ENCODE assay signal across 21 cellular contexts in the genomic region with DNA sequence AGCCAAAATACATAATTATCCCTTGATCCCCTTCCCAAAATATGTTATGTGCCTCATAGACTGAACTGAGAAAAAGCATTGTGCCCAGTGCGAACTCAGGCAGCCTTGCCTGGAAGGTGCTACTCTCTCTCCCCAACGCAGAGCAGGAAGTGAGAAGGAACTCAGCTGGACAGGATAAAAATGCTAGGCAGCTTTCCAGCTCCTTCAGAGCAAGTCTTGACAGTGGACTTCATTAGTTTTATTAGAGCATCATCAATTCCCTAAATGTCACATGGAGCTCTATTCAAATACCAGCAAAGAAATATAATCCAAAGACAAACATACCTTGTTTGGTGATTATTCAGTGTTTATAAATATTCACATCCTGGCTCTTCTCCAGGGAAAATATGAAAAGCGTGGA.
DNase-seq lines count a peak whose midpoint lies in the region; ATAC-seq and TF ChIP-seq lines count a peak whose summit lies in the region.
"Had no signal": no experiment of that assay in that cellular context is flagged by ENCODE, and none has a peak within 500 bp of the region (broad histone marks: within the 10 kb centered on the region; RNA-seq: fewer than 3 reads in every experiment).

No MANE protein-coding gene starts in this region.

- no peak for TF ChIP-seq POLR2A in GM18505 (IDR thresholded peaks at IDR 0.05; ENCODE audit: borderline replicate concordance, extremely low read depth, insufficient read depth, insufficient read length)

- H3K27ac ChIP-seq in 22Rv1, result peak overlapping the region; percentile 57
- H3K27ac ChIP-seq: C4-2B, HL-60 had no signal

- H3K27me3 Mint-ChIP-seq in nephron (ENCODE audit: low read depth), result no peaks in the 10 kb centered on the region

- peaks cover 24% of the 10 kb centered on the region for H3K9me3 Mint-ChIP-seq in nephron

- no peak overlapping the region for H3K4me3 Mint-ChIP-seq in nephron

- peak; percentile 27 for DNase-seq in LoVo (ENCODE audit: low spot score)
- peak; percentile 2 for DNase-seq in dermis blood vessel endothelial cell
- DNase-seq in GM03348 (ENCODE audit: low spot score), result no peak
- DNase-seq in epidermal melanocyte (ENCODE audit: insufficient read length, low spot score), result no peak
- no peak for DNase-seq in retina
- DNase-seq: DMS79, GOT3, KG1, MM.1S, NCI-H1417, NCI-H1930, NCI-H2171, NCI-H446 treated with DMSO at 0.1 percent for 48 hours, NCI-H82, SIG-M5 had no signal

- peaks cover 4% of the 10 kb centered on the region for H3K36me3 Mint-ChIP-seq in nephron (ENCODE audit: low read depth)

- ATAC-seq in GM18505 (IDR thresholded peaks at IDR 0.05; ENCODE audit: unreplicated experiment), result no peak
- ATAC-seq: Panc1 had no signal

- H3K27ac Mint-ChIP-seq in nephron, result peak overlapping the region in 2 of 3 experiments; percentile 5 to 64

- peaks cover 7% of the 10 kb centered on the region for H3K4me1 Mint-ChIP-seq in nephron

- TF ChIP-seq CTCF in 22Rv1 (IDR thresholded peaks at IDR 0.05) (no peak), nephron (IDR thresholded peaks at IDR 0.05; ENCODE audit: unreplicated experiment in 3 of 3) (no peak)

Comparison
In these comparisons a context has a peak if more than half of its experiments do, and no peak if none do; other contexts are left out.
1. DNase-seq: peak in LoVo (single experiment) and dermis blood vessel endothelial cell (single experiment); none in GM03348 (single experiment), epidermal melanocyte (single experiment) and retina (single experiment).